In genomic region chr18:78731423-78732032, GRCh38 we compare ENCODE assay signal across 18 cellular contexts.
"Had no signal": no experiment of that assay in that cellular context is flagged by ENCODE, and none has a peak within 500 bp of the region (broad histone marks: within the 10 kb centered on the region; RNA-seq: fewer than 3 reads in every experiment).

No MANE protein-coding gene starts in this region.

- H3K4me1 Mint-ChIP-seq: naive B cell had no signal

- H3K36me3 Mint-ChIP-seq: naive B cell had no signal

- H3K27me3 Mint-ChIP-seq: naive B cell had no signal

- H3K9me3 ChIP-seq: left ventricle myocardium inferior, neutrophil, right atrium auricular region, tibial nerve had no signal

- H3K4me1 ChIP-seq: left ventricle myocardium inferior, right atrium auricular region, tibial nerve had no signal

- H3K9me3 Mint-ChIP-seq: naive B cell, nephron progenitor cell had no signal

- H3K27ac ChIP-seq: dorsolateral prefrontal cortex, left ventricle myocardium inferior, neutrophil, right atrium auricular region, tibial nerve had no signal

- H3K36me3 ChIP-seq: left ventricle myocardium inferior, neutrophil, right atrium auricular region, tibial nerve had no signal

- H3K27ac Mint-ChIP-seq: naive B cell, nephron progenitor cell had no signal

- ATAC-seq: esophagus mucosa, left cardiac atrium had no signal

- H3K27me3 ChIP-seq: neutrophil, right atrium auricular region, tibial nerve had no signal

- H3K4me3 Mint-ChIP-seq: nephron progenitor cell had no signal

- H3K4me3 ChIP-seq: dorsolateral prefrontal cortex, left ventricle myocardium inferior, lung, right atrium auricular region, tibial nerve had no signal

- DNase-seq: central memory CD4-positive, alpha-beta T cell; cortex of kidney; effector CD8-positive, alpha-beta T cell; kidney; left cardiac atrium; left ventricle myocardium inferior; mesenchymal stem cell; naive B cell; nephron progenitor cell; small intestine; stimulated activated CD4-positive, alpha-beta T cell treated with anti-CD3 and anti-CD28 coated beads, Interleukin-2, amount 100 ng/mL, for 48 hours; stimulated activated naive CD4-positive, alpha-beta T cell treated with Interleukin-2 at 50 U/mL for 16 hours had no signal
